Comparison of ENCODE assay signal across 8 cellular contexts in the genomic region with DNA sequence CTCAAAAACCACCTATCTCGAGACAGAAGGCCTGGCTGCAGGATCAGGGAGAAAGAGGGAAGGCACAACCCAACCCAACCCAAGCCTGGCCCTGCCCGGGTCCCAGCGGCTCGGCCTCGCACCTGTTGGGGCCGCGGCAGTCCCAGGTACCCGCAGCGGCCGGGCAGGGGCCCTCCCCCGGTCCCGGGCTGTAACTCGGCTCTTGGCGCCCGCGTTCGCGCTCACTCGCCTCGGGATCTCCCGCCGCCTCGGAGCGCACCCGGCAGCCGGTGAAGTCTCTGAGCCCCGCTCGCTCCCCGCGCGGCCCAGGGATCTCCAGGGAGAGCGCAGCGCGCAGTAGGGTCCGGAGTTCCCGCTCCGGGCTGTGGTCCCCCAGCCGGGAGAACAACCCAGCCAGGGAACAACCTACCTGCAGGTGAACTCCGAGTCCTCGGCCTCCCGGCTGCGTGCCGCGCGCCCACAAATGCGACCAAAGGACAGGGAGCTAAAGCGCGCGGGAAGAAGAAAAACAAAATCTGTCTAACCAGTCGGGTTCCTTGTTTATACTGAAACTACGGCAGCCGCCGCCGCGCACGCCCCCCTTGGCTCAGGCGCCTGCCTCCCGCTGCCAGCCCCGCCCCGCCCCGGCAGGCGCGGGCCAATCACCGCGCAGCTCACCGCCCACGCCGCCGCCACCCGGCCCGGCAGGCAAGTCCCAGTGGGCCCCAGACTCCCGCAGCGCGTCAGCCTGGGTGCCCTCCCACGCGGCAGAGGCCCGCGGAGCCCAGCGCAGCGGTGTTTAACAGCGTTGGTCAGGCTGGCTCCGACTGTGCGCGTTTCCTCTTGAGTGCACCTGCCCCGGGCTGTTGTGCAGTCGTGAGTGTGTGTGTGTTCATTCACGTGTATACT. TPM values are rescaled to one million over a fixed set of nuclear protein-coding genes. Genes with fewer than 3 reads are reported as not detected.
A peak's percentile ranks its signal among the peaks of the same experiment; 100 is the strongest.
DNase-seq lines count a peak whose midpoint lies in the region; ATAC-seq, FAIRE-seq and TF ChIP-seq lines count a peak whose summit lies in the region.

TSS of gene RASGEF1B (minus strand) at position 547 of the 888 bp plus-strand sequence. CDS start 12,399 bp downstream, outside the sequence.

- no peaks in the 10 kb centered on the region for H3K36me3 ChIP-seq in adrenal gland (replicated peaks in 1 of 2)
- H3K36me3 ChIP-seq in left ventricle myocardium inferior = no peaks in the 10 kb centered on the region

- H3K4me1 ChIP-seq in adrenal gland (replicated peaks in 1 of 2) = peaks cover 0 to 23% of the 10 kb centered on the region in 2 donors
- H3K4me1 ChIP-seq in left ventricle myocardium inferior = peaks cover 41% of the 10 kb centered on the region

- H3K27me3 ChIP-seq in adrenal gland (no peaks in the 10 kb centered on the region), left ventricle myocardium inferior (ENCODE audit: low read depth) (no peaks in the 10 kb centered on the region)

- TF ChIP-seq CTCF in adrenal gland (IDR thresholded peaks at IDR 0.05) (no peak), left ventricle myocardium inferior (IDR thresholded peaks at IDR 0.05; ENCODE audit: borderline replicate concordance) (no peak), type B pancreatic cell (conservative IDR thresholded peaks at IDR 0.05) (no peak)

- peak; percentile 98 for ATAC-seq in HG02798 (IDR thresholded peaks at IDR 0.05; ENCODE audit: poor library complexity, unreplicated experiment)

- peaks cover 28% of the 10 kb centered on the region for H3K27me3 Mint-ChIP-seq in type B pancreatic cell

- H3K36me3 Mint-ChIP-seq in type B pancreatic cell = no peaks in the 10 kb centered on the region

- TF ChIP-seq POLR2A in GM12891 (IDR thresholded peaks at IDR 0.05; ENCODE audit: low read depth, low read length) (no peak), adrenal gland (IDR thresholded peaks at IDR 0.05) (peak; percentile 65 to 72)

- H3K27ac ChIP-seq in adrenal gland (peak within 1 kb of the TSS; percentile 48 to 92 (median 72)), left ventricle myocardium inferior (replicated peaks) (peak within 1 kb of the TSS; percentile 89)

- H3K9me3 Mint-ChIP-seq in type B pancreatic cell = no peaks in the 10 kb centered on the region

- peak; percentile 77 for DNase-seq in GM12891 (ENCODE audit: insufficient read length, low spot score)
- DNase-seq in NCI-H1436 (lab: John Stamatoyannopoulos, UW) = peak; percentile 92
- DNase-seq in T-helper 1 cell = peak; percentile 83 to 97 (median 87)
- peak; percentile 85 to 93 (median 88) for DNase-seq in adrenal gland
- DNase-seq in left ventricle myocardium inferior = peak; percentile 90
- DNase-seq in posterior vena cava (ENCODE audit: low spot score) = peak; percentile 96
- DNase-seq in type B pancreatic cell (ENCODE audit: extremely low spot score, unreplicated experiment) = peak; percentile 87

- intact Hi-C loops in adrenal gland (cut with DNase I) = no loop called here
- intact Hi-C loops in left ventricle myocardium inferior (cut with micrococcal nuclease) = no loop called here
- intact Hi-C loops in posterior vena cava (cut with DNase I) = no loop called here

- H3K4me3 ChIP-seq in adrenal gland = peak within 1 kb of the TSS; percentile 37 to 91 (median 60)
- peak within 1 kb of the TSS; percentile 99 for H3K4me3 ChIP-seq in left ventricle myocardium inferior

- 0% methylated on average over 27 to 87 of the region's 87 CpGs for WGBS in adrenal gland, 4 donors

- peak within 1 kb of the TSS; percentile 92 for H3K27ac Mint-ChIP-seq in type B pancreatic cell

- FAIRE-seq in GM12891 (lab: Jason Lieb, UNC) = peak; percentile 94

- no peaks in the 10 kb centered on the region for H3K9me3 ChIP-seq in adrenal gland (replicated peaks in 1 of 3)
- H3K9me3 ChIP-seq in left ventricle myocardium inferior (replicated peaks) = no peaks in the 10 kb centered on the region

- H3K4me3 Mint-ChIP-seq in type B pancreatic cell = peak within 1 kb of the TSS; percentile 93

- H3K4me1 Mint-ChIP-seq in type B pancreatic cell (ENCODE audit: unreplicated experiment) = peaks cover 24% of the 10 kb centered on the region

TF ChIP-seq in GM12891, 5 proteins besides CTCF, POLR2A, EP300 and RAD21:
- TF ChIP-seq TAF1 (IDR thresholded peaks at IDR 0.05; ENCODE audit: low read depth, low read length) (no peak), SPI1 (IDR thresholded peaks at IDR 0.05; ENCODE audit: low read depth, low read length) (no peak), POLR2AphosphoS5 (IDR thresholded peaks at IDR 0.05; ENCODE audit: low read depth, low read length) (no peak), PAX5 (IDR thresholded peaks at IDR 0.05; ENCODE audit: insufficient read depth, low read length, severe bottlenecking) (no peak)
TF ChIP-seq in GM12891: peak in this region for 0.

RNA-seq across cellular contexts. Expression of gene RASGEF1B, which starts in this region (rescaled TPM):
- 0.05 TPM for polyA plus RNA-seq in GM12891 (2012; ENCODE audit: low read depth, missing spikeins)
- 10 to 100 TPM in 4 of 8 donors, 1 to 10 TPM in 4; 6.3 to 27.2 (median 9.8) TPM for total RNA-seq in adrenal gland
- 10 to 100 TPM in 1 of 3 donors, 1 to 10 TPM in 2; 5.6 to 13.9 (median 7.1) TPM for polyA plus RNA-seq in adrenal gland
- total RNA-seq in left ventricle myocardium inferior = 4.3 TPM
- total RNA-seq in posterior vena cava = 10 to 100 TPM in 1 of 2 donors, 1 to 10 TPM in 1; 7.5 to 12.9 TPM
- total RNA-seq in type B pancreatic cell (ENCODE audit: low replicate concordance) = 8.3 and 11.0 TPM in 2 replicates

Comparison
In these comparisons a context has a peak if more than half of its experiments do, and no peak if none do; other contexts are left out.
1. Peak in every context shown above with its lines: DNase-seq, ATAC-seq, H3K4me3 ChIP-seq and H3K27ac ChIP-seq.